Comparison of ENCODE assay signal across 13 cellular contexts in genomic region chr13:25462301-25463125, GRCh38.
"Had no signal": no experiment of that assay in that cellular context is flagged by ENCODE, and none has a peak within 500 bp of the region (broad histone marks: within the 10 kb centered on the region; RNA-seq: fewer than 3 reads in every experiment).

No MANE protein-coding gene starts in this region.

- H3K36me3 Mint-ChIP-seq: immature natural killer cell had no signal

- DNase-seq: activated CD4-positive, alpha-beta T cell treated with anti-CD3 and anti-CD28 coated beads for 48 hours; activated CD8-positive, alpha-beta T cell treated with anti-CD3 and anti-CD28 coated beads, Interleukin-2, amount 10 ng/mL, durations not matched to agents 7 days and 5 days; activated naive CD4-positive, alpha-beta T cell treated with Interleukin-2 at 50 U/mL for 16 hours; central memory CD4-positive, alpha-beta T cell; cortex of kidney; effector memory CD4-positive, alpha-beta T cell; immature natural killer cell; stimulated activated CD4-positive, alpha-beta T cell treated with anti-CD3 and anti-CD28 coated beads, Interleukin-2, amount 100 ng/mL, for 48 hours; stimulated activated CD8-positive, alpha-beta memory T cell treated with anti-CD3 and anti-CD28 coated beads, Interleukin-4, amount 100 ng/mL, for 48 hours; T-helper 1 cell had no signal

- H3K9me3 Mint-ChIP-seq: nephron; stimulated activated naive CD8-positive, alpha-beta T cell treated with anti-CD3 and anti-CD28 coated beads, Interleukin-15, Interleukin-2, amounts not matched to agents 100 ng/mL and 50 ng/mL, for 24 hours had no signal

- H3K27ac Mint-ChIP-seq: activated CD8-positive, alpha-beta T cell treated with anti-CD3 and anti-CD28 coated beads, Interleukin-2, amount 10 ng/mL, durations not matched to agents 7 days and 5 days; nephron; stimulated activated naive CD8-positive, alpha-beta T cell treated with anti-CD3 and anti-CD28 coated beads, Interleukin-15, Interleukin-2, amounts not matched to agents 100 ng/mL and 50 ng/mL, for 24 hours had no signal

- H3K4me3 Mint-ChIP-seq: activated CD8-positive, alpha-beta T cell treated with anti-CD3 and anti-CD28 coated beads, Interleukin-2, amount 10 ng/mL, durations not matched to agents 7 days and 5 days; immature natural killer cell; nephron; stimulated activated naive CD8-positive, alpha-beta T cell treated with anti-CD3 and anti-CD28 coated beads, Interleukin-15, Interleukin-2, amounts not matched to agents 100 ng/mL and 50 ng/mL, for 24 hours had no signal

- H3K4me1 Mint-ChIP-seq: immature natural killer cell, nephron had no signal

- ATAC-seq: activated CD8-positive, alpha-beta T cell treated with anti-CD3 and anti-CD28 coated beads, Interleukin-2, amount 10 ng/mL, durations not matched to agents 7 days and 5 days; left lobe of liver had no signal
